Comparison of ENCODE assay signal across 14 cellular contexts in the genomic region with DNA sequence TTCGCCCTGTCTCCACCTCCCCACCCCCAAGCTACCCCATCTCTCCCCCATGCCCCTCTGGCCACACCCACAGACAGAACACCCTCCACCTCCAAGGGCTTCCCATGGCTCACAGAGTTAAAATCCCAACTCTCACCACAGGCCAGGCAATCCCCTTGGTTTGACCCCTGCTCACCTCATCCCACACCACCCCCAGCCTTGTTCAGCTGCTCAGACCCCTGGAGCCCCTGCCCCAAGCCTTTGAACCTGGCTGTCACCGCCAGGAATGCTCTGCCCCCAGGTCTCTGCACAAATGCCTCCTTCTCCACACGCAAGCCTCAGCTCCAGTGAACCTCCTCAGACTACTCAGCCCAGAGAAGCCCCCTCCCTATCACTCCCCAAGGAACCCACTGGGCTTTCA. TPM values are rescaled to one million over a fixed set of nuclear protein-coding genes. Genes with fewer than 3 reads are reported as not detected.
DNase-seq lines count a peak whose midpoint lies in the region; ATAC-seq and TF ChIP-seq lines count a peak whose summit lies in the region.
"Had no signal": no experiment of that assay in that cellular context is flagged by ENCODE, and none has a peak within 500 bp of the region (broad histone marks: within the 10 kb centered on the region; RNA-seq: fewer than 3 reads in every experiment).

No MANE protein-coding gene starts in this region.

- CTCF ChIA-PET in activated CD8-positive, alpha-beta T cell treated with anti-CD3 and anti-CD28 coated beads for 36 hours (lab: Charles Lee): interaction anchor here (1.0 to 2.3 kb wide), 3 partner anchors 26 to 55 kb away, joined by 3 to 6 read pairs (median 6); no protein-coding TSS in a partner anchor

- H3K4me3 ChIP-seq in ascending aorta: no peak overlapping the region
- no peak overlapping the region for H3K4me3 ChIP-seq in WERI-Rb-1 (ENCODE audit: low read depth, low read length)
- H3K4me3 ChIP-seq: colonic mucosa, pancreas, tibial artery had no signal

- no peaks in the 10 kb centered on the region for H3K27me3 Mint-ChIP-seq in activated naive CD4-positive, alpha-beta T cell treated with anti-CD3 and anti-CD28 coated beads, Interleukin-2, amount 50 U/mL, for 24 hours
- no peaks in the 10 kb centered on the region for H3K27me3 Mint-ChIP-seq in activated CD8-positive, alpha-beta T cell treated with anti-CD3 and anti-CD28 coated beads for 36 hours
- H3K27me3 Mint-ChIP-seq in immature natural killer cell (ENCODE audit: low read depth in 3 of 3) (peaks cover 63 to 79% (median 73%) of the 10 kb centered on the region in 3 donors), type B pancreatic cell (no peaks in the 10 kb centered on the region)

- H3K4me1 Mint-ChIP-seq in activated naive CD4-positive, alpha-beta T cell treated with anti-CD3 and anti-CD28 coated beads, Interleukin-2, amount 50 U/mL, for 24 hours: peaks cover 45% of the 10 kb centered on the region
- H3K4me1 Mint-ChIP-seq in activated CD8-positive, alpha-beta T cell treated with anti-CD3 and anti-CD28 coated beads for 36 hours (ENCODE audit: low read depth): peaks cover 55% of the 10 kb centered on the region
- H3K4me1 Mint-ChIP-seq in immature natural killer cell: peaks cover 72 to 80% of the 10 kb centered on the region in 2 donors
- peaks cover 28% of the 10 kb centered on the region for H3K4me1 Mint-ChIP-seq in type B pancreatic cell (ENCODE audit: unreplicated experiment)

- TF ChIP-seq CTCF in activated CD8-positive, alpha-beta T cell treated with anti-CD3 and anti-CD28 coated beads for 36 hours (IDR thresholded peaks at IDR 0.05): no peak
- TF ChIP-seq CTCF in type B pancreatic cell (conservative IDR thresholded peaks at IDR 0.05): no peak
- TF ChIP-seq CTCF in ascending aorta (IDR thresholded peaks at IDR 0.05): no peak
- TF ChIP-seq CTCF in WERI-Rb-1 (IDR thresholded peaks at IDR 0.05; ENCODE audit: low read depth, low read length): no peak

- H3K27ac ChIP-seq in ascending aorta (peak overlapping the region in 1 of 2 donors; percentile 25), WERI-Rb-1 (no peak overlapping the region)
- H3K27ac ChIP-seq: colonic mucosa, pancreas had no signal

- H3K9me3 Mint-ChIP-seq in activated naive CD4-positive, alpha-beta T cell treated with anti-CD3 and anti-CD28 coated beads, Interleukin-2, amount 50 U/mL, for 24 hours: no peaks in the 10 kb centered on the region
- H3K9me3 Mint-ChIP-seq in activated CD8-positive, alpha-beta T cell treated with anti-CD3 and anti-CD28 coated beads for 36 hours: no peaks in the 10 kb centered on the region
- H3K9me3 Mint-ChIP-seq in immature natural killer cell (no peaks in the 10 kb centered on the region), type B pancreatic cell (no peaks in the 10 kb centered on the region)

- H3K27ac Mint-ChIP-seq in activated naive CD4-positive, alpha-beta T cell treated with anti-CD3 and anti-CD28 coated beads, Interleukin-2, amount 50 U/mL, for 24 hours: peak overlapping the region; percentile 87
- peak overlapping the region; percentile 78 for H3K27ac Mint-ChIP-seq in activated CD8-positive, alpha-beta T cell treated with anti-CD3 and anti-CD28 coated beads for 36 hours
- H3K27ac Mint-ChIP-seq in immature natural killer cell (peak overlapping the region; percentile 64 to 89 (median 78)), type B pancreatic cell (peak overlapping the region; percentile 13)

- no peaks in the 10 kb centered on the region for H3K27me3 ChIP-seq in ascending aorta
- H3K27me3 ChIP-seq in WERI-Rb-1 (ENCODE audit: insufficient read depth, low read depth, severe bottlenecking): no peaks in the 10 kb centered on the region
- H3K27me3 ChIP-seq: colonic mucosa, pancreas, tibial artery had no signal

- DNase-seq in activated naive CD4-positive, alpha-beta T cell (lab: John Stamatoyannopoulos, UW): no peak
- DNase-seq in activated CD8-positive, alpha-beta T cell treated with anti-CD3 and anti-CD28 coated beads for 36 hours: no peak
- peak in 2 of 3 donors; percentile 6 to 11 for DNase-seq in immature natural killer cell
- no peak for DNase-seq in type B pancreatic cell (ENCODE audit: extremely low spot score, unreplicated experiment)
- no peak for DNase-seq in GOT3 (lab: John Stamatoyannopoulos, UW)
- no peak for DNase-seq in ascending aorta (ENCODE audit: low spot score in 2 of 2)
- no peak for DNase-seq in WERI-Rb-1
- DNase-seq: colonic mucosa; NCI-H1092 treated with DMSO at 0.1 percent for 48 hours; NCI-H226; stimulated activated CD4-positive, alpha-beta T cell treated with anti-CD3 and anti-CD28 coated beads, Interleukin-15, amount 100 ng/mL, for 24 hours; tibial artery had no signal

- intact Hi-C loops in activated CD8-positive, alpha-beta T cell treated with anti-CD3 and anti-CD28 coated beads for 36 hours (cut with micrococcal nuclease): no loop called here
- intact Hi-C loops in ascending aorta (cut with DNase I): no loop called here

- H3K9me3 ChIP-seq in ascending aorta (no peaks in the 10 kb centered on the region), WERI-Rb-1 (ENCODE audit: severe bottlenecking) (no peaks in the 10 kb centered on the region)
- H3K9me3 ChIP-seq: colonic mucosa, pancreas, tibial artery had no signal

- no peak for ATAC-seq in activated CD8-positive, alpha-beta T cell treated with anti-CD3 and anti-CD28 coated beads for 36 hours
- ATAC-seq: pancreas had no signal

- H3K36me3 Mint-ChIP-seq in activated naive CD4-positive, alpha-beta T cell treated with anti-CD3 and anti-CD28 coated beads, Interleukin-2, amount 50 U/mL, for 24 hours: peaks cover 32% of the 10 kb centered on the region
- H3K36me3 Mint-ChIP-seq in activated CD8-positive, alpha-beta T cell treated with anti-CD3 and anti-CD28 coated beads for 36 hours (ENCODE audit: low read depth): peaks cover 77% of the 10 kb centered on the region
- H3K36me3 Mint-ChIP-seq in immature natural killer cell: peaks cover 4 to 23% (median 13%) of the 10 kb centered on the region in 3 donors
- peaks cover 8% of the 10 kb centered on the region for H3K36me3 Mint-ChIP-seq in type B pancreatic cell

- POLR2A ChIA-PET in activated CD8-positive, alpha-beta T cell treated with anti-CD3 and anti-CD28 coated beads for 36 hours (lab: Charles Lee): interaction anchor here (0.6 to 8.9 kb wide), 7 partner anchors 7 to 240 kb away, joined by 3 to 58 read pairs (median 5); a partner anchor contains a TSS

- H3K4me3 Mint-ChIP-seq in activated naive CD4-positive, alpha-beta T cell treated with anti-CD3 and anti-CD28 coated beads, Interleukin-2, amount 50 U/mL, for 24 hours: peak overlapping the region; percentile 26
- no peak overlapping the region for H3K4me3 Mint-ChIP-seq in activated CD8-positive, alpha-beta T cell treated with anti-CD3 and anti-CD28 coated beads for 36 hours
- H3K4me3 Mint-ChIP-seq in immature natural killer cell (peak overlapping the region in 2 of 5 donors; percentile 1 to 30), type B pancreatic cell (peak overlapping the region; percentile 39)

- H3K4me1 ChIP-seq in ascending aorta: peaks cover 4 to 23% of the 10 kb centered on the region in 2 donors

- peaks cover 46 to 50% of the 10 kb centered on the region in 2 donors for H3K36me3 ChIP-seq in ascending aorta
- H3K36me3 ChIP-seq in WERI-Rb-1: peaks cover 87% of the 10 kb centered on the region

RNA-seq across cellular contexts. Expression of a gene that starts 5.8 kb away (rescaled TPM):
- 100 to 1,000 TPM; 217 to 226 TPM for total RNA-seq in activated CD8-positive, alpha-beta T cell treated with anti-CD3 and anti-CD28 coated beads for 36 hours
- polyA plus RNA-seq in immature natural killer cell: 100 to 1,000 TPM; 117 to 177 (median 144) TPM
- total RNA-seq in type B pancreatic cell (ENCODE audit: low replicate concordance): 71.9 and 84.3 TPM in 2 replicates
- total RNA-seq in ascending aorta: 83.4 TPM

RNA-seq across cellular contexts. Expression of a gene that starts 19.8 kb away (rescaled TPM):
- total RNA-seq in activated CD8-positive, alpha-beta T cell treated with anti-CD3 and anti-CD28 coated beads for 36 hours: 100 to 1,000 TPM; 172 to 192 TPM
- 10 to 100 TPM; 74.3 to 94.6 (median 84.7) TPM for polyA plus RNA-seq in immature natural killer cell
- total RNA-seq in type B pancreatic cell (ENCODE audit: low replicate concordance) (63.1 and 85.3 TPM in 2 replicates), ascending aorta (231 TPM)

RNA-seq across cellular contexts. Expression of a gene that starts 32.1 kb away (rescaled TPM):
- 100 to 1,000 TPM; 185 to 186 TPM for total RNA-seq in activated CD8-positive, alpha-beta T cell treated with anti-CD3 and anti-CD28 coated beads for 36 hours
- 100 to 1,000 TPM; 360 to 783 (median 485) TPM for polyA plus RNA-seq in immature natural killer cell
- total RNA-seq in type B pancreatic cell (ENCODE audit: low replicate concordance) (4.9 and 14.3 TPM in 2 replicates), ascending aorta (201 TPM)

Comparison
In these comparisons a context has a peak if more than half of its experiments do, and no peak if none do; other contexts are left out.
1. H3K27ac Mint-ChIP-seq: peak in every context shown above with its lines; median percentile 87 in activated naive CD4-positive, alpha-beta T cell treated with anti-CD3 and anti-CD28 coated beads, Interleukin-2, amount 50 U/mL, for 24 hours; 78 in immature natural killer cell; 78 in activated CD8-positive, alpha-beta T cell treated with anti-CD3 and anti-CD28 coated beads for 36 hours; 13 in type B pancreatic cell.
2. DNase-seq: peak in immature natural killer cell (2 of 3); none in activated naive CD4-positive, alpha-beta T cell (0 of 4), activated CD8-positive, alpha-beta T cell treated with anti-CD3 and anti-CD28 coated beads for 36 hours (single experiment), type B pancreatic cell (single experiment), GOT3 (single experiment), ascending aorta (0 of 2) and WERI-Rb-1 (single experiment).
3. RNA of a gene that starts 32.1 kb away (total RNA-seq): 201 TPM in ascending aorta (single experiment) and 185 to 186 TPM in activated CD8-positive, alpha-beta T cell treated with anti-CD3 and anti-CD28 coated beads for 36 hours; 4.9 to 14.3 TPM in type B pancreatic cell; every median in the first group is over 10 times any median in the second.